Comparison of ENCODE assay signal across 1 cellular context in genomic region chr5:84862132-84862531, GRCh38.
TF ChIP-seq lines count a peak whose summit lies in the region.

No MANE protein-coding gene starts in this region.

TF ChIP-seq in H1, 55 proteins besides CTCF, POLR2A, EP300 and RAD21 (continued from another document):
- TF ChIP-seq CHD7 (IDR thresholded peaks at IDR 0.05; ENCODE audit: insufficient replicate concordance, low read length) (no peak), ZNF274 (IDR thresholded peaks at IDR 0.05; ENCODE audit: borderline replicate concordance, extremely low read depth, low read length) (no peak), TAF1 (IDR thresholded peaks at IDR 0.05; ENCODE audit: low read depth, low read length) (no peak), HDAC6 (IDR thresholded peaks at IDR 0.05; ENCODE audit: low read depth, low read length) (no peak), RNF2 (IDR thresholded peaks at IDR 0.05; ENCODE audit: borderline replicate concordance, low read depth, low read length, missing control alignments, poor library complexity, severe bottlenecking) (no peak), JUND (IDR thresholded peaks at IDR 0.05; ENCODE audit: low read length) (no peak), PHF8 (conservative IDR thresholded peaks at IDR 0.05; ENCODE audit: low read depth, low read length) (no peak), TAF7 (optimal IDR thresholded peaks at IDR 0.05; ENCODE audit: borderline replicate concordance, low read depth, low read length) (no peak), CTBP2 (IDR thresholded peaks at IDR 0.05; ENCODE audit: borderline replicate concordance, insufficient read depth, insufficient read length, low read length) (no peak), CBX5 (IDR thresholded peaks at IDR 0.05; ENCODE audit: low read depth, low read length) (no peak), SIRT6 (IDR thresholded peaks at IDR 0.05; ENCODE audit: low read length) (no peak), POU5F1 (IDR thresholded peaks at IDR 0.05; ENCODE audit: low read depth, low read length) (peak; percentile 1; the same call in 1 of the 2 replicates), GTF2F1 (IDR thresholded peaks at IDR 0.05; ENCODE audit: borderline replicate concordance, low read depth, low read length) (no peak), KDM4A (IDR thresholded peaks at IDR 0.05; ENCODE audit: low read depth, low read length, severe bottlenecking) (no peak), E2F6 (IDR thresholded peaks at IDR 0.05) (peak; percentile 84)
